8 cellular contexts compared by ENCODE assay signal in the genomic region with DNA sequence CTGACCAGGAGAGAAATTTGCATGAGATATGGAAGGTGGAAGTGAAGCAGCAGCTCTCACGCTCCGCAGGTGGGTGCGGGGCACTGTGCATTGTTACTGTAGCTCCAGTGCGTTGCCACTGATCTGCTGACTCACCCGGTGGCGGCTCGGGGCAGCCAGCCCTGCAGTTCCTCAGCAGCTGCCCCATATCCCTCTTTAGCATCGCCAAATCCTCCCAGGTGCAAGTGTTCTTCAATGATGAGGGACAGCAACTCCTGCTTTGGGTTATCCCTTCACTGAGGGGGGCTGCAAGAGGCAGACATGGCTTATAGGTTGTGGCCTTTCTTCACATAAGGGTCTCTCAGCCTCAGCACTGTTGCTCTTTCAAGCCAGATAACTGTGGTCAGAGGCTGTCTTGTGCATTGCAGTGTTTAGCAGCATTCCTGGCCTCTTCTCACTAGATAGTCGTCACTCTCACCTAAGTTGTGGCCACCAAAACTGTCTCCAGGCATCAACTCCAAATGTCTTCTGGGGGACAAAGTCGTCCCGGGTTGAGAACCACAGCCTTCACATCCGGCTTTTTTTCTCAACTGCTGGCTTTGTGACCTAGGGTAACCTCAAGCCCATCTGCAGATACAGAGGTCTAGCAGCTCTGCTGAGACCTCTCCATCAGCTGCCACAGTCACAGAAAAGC.
DNase-seq lines count a peak whose midpoint lies in the region; ATAC-seq, FAIRE-seq and TF ChIP-seq lines count a peak whose summit lies in the region.

No MANE protein-coding gene starts in this region.

- H3K27ac ChIP-seq in endodermal cell (ENCODE audit: low read depth, low read length) (no peak overlapping the region), kidney (ENCODE audit: low read depth in 2 of 2, low read length in 2 of 2) (no peak overlapping the region)

- H3K9ac ChIP-seq in endodermal cell (ENCODE audit: extremely low read depth, low read length, poor library complexity, severe bottlenecking) (no peak overlapping the region), kidney (ENCODE audit: low read length in 2 of 2) (no peak overlapping the region)

- peak; percentile 29 for DNase-seq in GM18507 (ENCODE audit: extremely low spot score, insufficient read length, low read depth)
- DNase-seq in MV-4-11 (lab: John Stamatoyannopoulos, UW), result peak; percentile 80
- DNase-seq in activated CD4-positive, alpha-beta T cell treated with anti-CD3 and anti-CD28 coated beads, Interleukin-2, amount 10 ng/mL, durations not matched to agents 24 days and 14 days, result peak; percentile 84
- DNase-seq in endodermal cell, result peak; percentile 88
- DNase-seq in stimulated activated CD4-positive, alpha-beta T cell treated with anti-CD3 and anti-CD28 coated beads, Interleukin-12 subunit alpha, Interleukin-12 subunit beta, amount 100 ng/mL, for 24 hours (ENCODE audit: low read depth in 2 of 2), result peak; percentile 23 to 52
- no peak for DNase-seq in superior temporal gyrus (ENCODE audit: extremely low spot score)
- DNase-seq in kidney, result no peak

- H3K27me3 ChIP-seq in endodermal cell (ENCODE audit: control insufficient read depth, insufficient read depth, low read length, poor library complexity, severe bottlenecking), result no peaks in the 10 kb centered on the region

- H3K9me3 ChIP-seq in endodermal cell (ENCODE audit: control insufficient read depth, low read length) (no peaks in the 10 kb centered on the region), kidney (ENCODE audit: control insufficient read depth in 1 of 2, low read length in 2 of 2) (no peaks in the 10 kb centered on the region)

- H3K4me3 Mint-ChIP-seq in activated CD4-positive, alpha-beta T cell treated with anti-CD3 and anti-CD28 coated beads, Interleukin-2, amount 10 ng/mL, durations not matched to agents 24 days and 14 days, result peak overlapping the region; percentile 60
- no peak overlapping the region for H3K4me3 Mint-ChIP-seq in endodermal cell

- no peaks in the 10 kb centered on the region for H3K36me3 ChIP-seq in endodermal cell (ENCODE audit: control insufficient read depth, insufficient read depth, low read length)
- H3K36me3 ChIP-seq in kidney (ENCODE audit: control insufficient read depth in 1 of 2, insufficient read depth in 2 of 2, low read length in 2 of 2), result no peaks in the 10 kb centered on the region

- no peaks in the 10 kb centered on the region for H3K36me3 Mint-ChIP-seq in activated CD4-positive, alpha-beta T cell treated with anti-CD3 and anti-CD28 coated beads, Interleukin-2, amount 10 ng/mL, durations not matched to agents 24 days and 14 days (ENCODE audit: low read depth)
- no peaks in the 10 kb centered on the region for H3K36me3 Mint-ChIP-seq in endodermal cell (ENCODE audit: low read depth)

- peaks cover 19% of the 10 kb centered on the region for H3K4me1 Mint-ChIP-seq in activated CD4-positive, alpha-beta T cell treated with anti-CD3 and anti-CD28 coated beads, Interleukin-2, amount 10 ng/mL, durations not matched to agents 24 days and 14 days
- H3K4me1 Mint-ChIP-seq in endodermal cell, result peaks cover 23% of the 10 kb centered on the region

- ATAC-seq in HG02623 (IDR thresholded peaks at IDR 0.05; ENCODE audit: unreplicated experiment), result peak; percentile 79

- FAIRE-seq in GM18507 (lab: Jason Lieb, UNC) (peak; percentile 82), kidney (lab: Jason Lieb, UNC) (no peak)

- intact Hi-C loops in activated CD4-positive, alpha-beta T cell treated with anti-CD3 and anti-CD28 coated beads, Interleukin-2, amount 10 ng/mL, durations not matched to agents 24 days and 14 days (cut with micrococcal nuclease), result loop anchor here (5.0 to 10.0 kb wide), 4 partner anchors 51 to 611 kb away; no protein-coding TSS in a partner anchor
- intact Hi-C loops in kidney (cut with DNase I), result no loop called here

- no peaks in the 10 kb centered on the region for H3K4me1 ChIP-seq in endodermal cell (ENCODE audit: control insufficient read depth, insufficient read depth, low read length)
- H3K4me1 ChIP-seq in kidney (ENCODE audit: control insufficient read depth in 1 of 2, insufficient read depth in 1 of 2, low read depth in 1 of 2, low read length in 2 of 2), result no peaks in the 10 kb centered on the region

- peaks cover 6% of the 10 kb centered on the region for H3K9me3 Mint-ChIP-seq in activated CD4-positive, alpha-beta T cell treated with anti-CD3 and anti-CD28 coated beads, Interleukin-2, amount 10 ng/mL, durations not matched to agents 24 days and 14 days
- no peaks in the 10 kb centered on the region for H3K9me3 Mint-ChIP-seq in endodermal cell

- WGBS in endodermal cell (ENCODE audit: insufficient coverage in 1 of 2, insufficient read length in 1 of 2), 2 experiments, result 53 to 69% methylated on average over 4 to 12 of the region's 12 CpGs

- H3K27ac Mint-ChIP-seq in activated CD4-positive, alpha-beta T cell treated with anti-CD3 and anti-CD28 coated beads, Interleukin-2, amount 10 ng/mL, durations not matched to agents 24 days and 14 days, result no peak overlapping the region
- peak overlapping the region; percentile 92 for H3K27ac Mint-ChIP-seq in endodermal cell

- TF ChIP-seq CTCF in endodermal cell (conservative IDR thresholded peaks at IDR 0.05) (peak; percentile 32), kidney (IDR thresholded peaks at IDR 0.05; ENCODE audit: borderline replicate concordance, extremely low read depth, insufficient read depth) (no peak)

- H3K4me3 ChIP-seq in endodermal cell (ENCODE audit: low read length) (no peak overlapping the region), kidney (ENCODE audit: low read length in 2 of 2) (no peak overlapping the region)

- peaks cover 20% of the 10 kb centered on the region for H3K27me3 Mint-ChIP-seq in activated CD4-positive, alpha-beta T cell treated with anti-CD3 and anti-CD28 coated beads, Interleukin-2, amount 10 ng/mL, durations not matched to agents 24 days and 14 days
- H3K27me3 Mint-ChIP-seq in endodermal cell (ENCODE audit: insufficient read depth), result peaks cover 9% of the 10 kb centered on the region

Comparison
In these comparisons a context has a peak if more than half of its experiments do, and no peak if none do; other contexts are left out.
1. DNase-seq: peak in GM18507 (single experiment), MV-4-11 (single experiment), activated CD4-positive, alpha-beta T cell treated with anti-CD3 and anti-CD28 coated beads, Interleukin-2, amount 10 ng/mL, durations not matched to agents 24 days and 14 days (single experiment), endodermal cell (single experiment) and stimulated activated CD4-positive, alpha-beta T cell treated with anti-CD3 and anti-CD28 coated beads, Interleukin-12 subunit alpha, Interleukin-12 subunit beta, amount 100 ng/mL, for 24 hours (2 of 2); none in superior temporal gyrus (single experiment) and kidney (single experiment).